In the genomic region with DNA sequence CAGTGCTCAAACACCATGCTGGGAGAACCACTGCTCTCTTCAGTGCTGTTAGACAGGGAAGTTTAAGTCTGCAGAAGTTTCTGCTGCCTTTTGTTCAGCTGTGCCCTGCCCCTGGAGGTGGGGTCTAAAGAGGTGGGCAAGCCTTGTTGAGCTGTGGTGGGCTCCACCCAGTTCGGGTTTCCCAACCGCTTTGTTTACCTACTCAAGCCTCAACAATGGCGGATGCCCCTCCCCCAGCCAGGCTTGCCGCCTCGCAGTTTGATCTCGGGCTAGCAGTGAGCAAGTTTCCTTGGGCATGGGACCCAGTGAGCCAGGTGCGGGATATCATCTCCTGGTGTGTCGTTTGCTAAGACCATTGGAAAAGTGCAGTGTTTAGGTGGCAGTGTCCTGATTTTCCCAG, we compare ENCODE assay signal across 22 cellular contexts.
DNase-seq lines count a peak whose midpoint lies in the region; ATAC-seq, FAIRE-seq and TF ChIP-seq lines count a peak whose summit lies in the region.
"Had no signal": no experiment of that assay in that cellular context is flagged by ENCODE, and none has a peak within 500 bp of the region (broad histone marks: within the 10 kb centered on the region; RNA-seq: fewer than 3 reads in every experiment).

No MANE protein-coding gene starts in this region.

- H3K4ac ChIP-seq in H9 (ENCODE audit: low read depth, low read length), result no peak overlapping the region
- H3K4ac ChIP-seq in H1 (replicated peaks; ENCODE audit: insufficient read length, low read depth, low read length), result no peak overlapping the region

- H4K8ac ChIP-seq in H9 (replicated peaks; ENCODE audit: insufficient read length, low read depth, low read length), result no peak overlapping the region
- H4K8ac ChIP-seq in H1 (ENCODE audit: extremely low read depth, insufficient read depth, low read length), result no peak overlapping the region

- no peak overlapping the region for H2BK120ac ChIP-seq in H9 (ENCODE audit: low read depth, low read length, poor library complexity, severe bottlenecking)
- no peak overlapping the region for H2BK120ac ChIP-seq in H1 (replicated peaks; ENCODE audit: low read depth, low read length)

- H3K9me3 ChIP-seq in H9 (ENCODE audit: control insufficient read depth, low read depth, low read length) (no peaks in the 10 kb centered on the region), H1 (ENCODE audit: insufficient read depth in 2 of 2, low read depth in 1 of 2, low read length in 1 of 2) (0 out of 4 replicates have a peak, but pooled peaks cover 0 to 3% of the 10 kb centered on the region in 2 experiments), upper lobe of right lung (no peaks in the 10 kb centered on the region)
- H3K9me3 ChIP-seq: BE2C, HAP-1 had no signal

- no peaks in the 10 kb centered on the region for H3K4me1 Mint-ChIP-seq in activated CD4-positive, alpha-beta T cell treated with anti-CD3 and anti-CD28 coated beads, Interleukin-2, amount 10 ng/mL, durations not matched to agents 24 days and 14 days
- peaks cover 20 to 21% of the 10 kb centered on the region in 2 experiments for H3K4me1 Mint-ChIP-seq in H9
- H3K4me1 Mint-ChIP-seq: CD14-positive monocyte had no signal

- DNase-seq in activated CD4-positive, alpha-beta T cell treated with anti-CD3 and anti-CD28 coated beads for 48 hours, result peak; percentile 1
- DNase-seq in activated CD4-positive, alpha-beta T cell treated with anti-CD3 and anti-CD28 coated beads, Interleukin-2, amount 10 ng/mL, durations not matched to agents 24 days and 14 days, result no peak
- DNase-seq in H9 (peak; percentile 66), H1 (ENCODE audit: low read depth in 1 of 2, low spot score in 2 of 2) (no peak), upper lobe of right lung (peak; percentile 40), HK-2 (ENCODE audit: unreplicated experiment) (no peak), NCI-H446 treated with DMSO at 0.1 percent for 48 hours (lab: John Stamatoyannopoulos, UW) (no peak)
- DNase-seq: ACHN; BE2C; CD8-positive, alpha-beta T cell; COR-L47; DMS153; DMS79 treated with DMSO at 0.1 percent for 48 hours; EL; GF-D8; GM23248 had no signal

- H3K36me3 ChIP-seq in H1 (ENCODE audit: control insufficient read depth in 2 of 4, insufficient read depth in 4 of 4, low read length in 3 of 4) (peaks cover 0 to 3% (median 0%) of the 10 kb centered on the region in 4 experiments; a peak in 2 of 8 replicates), upper lobe of right lung (no peaks in the 10 kb centered on the region)
- H3K36me3 ChIP-seq: BE2C, HAP-1 had no signal

- H3K4me2 ChIP-seq in H9 (ENCODE audit: insufficient read depth, insufficient read length, low read length) (no peak overlapping the region), H1 (ENCODE audit: insufficient read depth in 1 of 2, low read depth in 2 of 2, low read length in 2 of 2) (no peak overlapping the region)

- no peak for FAIRE-seq in H1 (lab: Jason Lieb, UNC)
- FAIRE-seq: D721Med, HTR-8/SVneo, K562 had no signal

- no peak overlapping the region for H4K5ac ChIP-seq in H9 (ENCODE audit: insufficient read length, low read depth, low read length)
- H4K5ac ChIP-seq in H1 (ENCODE audit: insufficient read length, low read depth, low read length), result no peak overlapping the region

- H3K27ac Mint-ChIP-seq in activated CD4-positive, alpha-beta T cell treated with anti-CD3 and anti-CD28 coated beads, Interleukin-2, amount 10 ng/mL, durations not matched to agents 24 days and 14 days, result no peak overlapping the region
- no peak overlapping the region for H3K27ac Mint-ChIP-seq in H9
- H3K27ac Mint-ChIP-seq: CD14-positive monocyte; CD8-positive, alpha-beta T cell had no signal

- H3K18ac ChIP-seq in H9 (ENCODE audit: insufficient read length, low read depth, low read length), result no peak overlapping the region
- H3K18ac ChIP-seq in H1 (ENCODE audit: extremely low read depth, low read length), result no peak overlapping the region

- POLR2A ChIA-PET in H1 (lab: Charles Lee; ENCODE audit: partially characterized antibody), result no interaction called here

- no peak overlapping the region for H3K9ac ChIP-seq in H9 (ENCODE audit: extremely low read depth, insufficient read length, low read length)
- no peak overlapping the region for H3K9ac ChIP-seq in H1 (replicated peaks in 1 of 4; ENCODE audit: extremely low read depth in 1 of 4, low read depth in 3 of 4, low read length in 3 of 4)
- H3K9ac ChIP-seq: GM23248 had no signal

- H2BK15ac ChIP-seq in H9 (ENCODE audit: low read depth, low read length) (no peak overlapping the region), H1 (ENCODE audit: low read length) (no peak overlapping the region)

- ATAC-seq in upper lobe of right lung (no peak), HG02759 (IDR thresholded peaks at IDR 0.05; ENCODE audit: unreplicated experiment) (no peak)
- ATAC-seq: CD8-positive, alpha-beta T cell; K562 had no signal

- WGBS in H9 (ENCODE audit: extremely low coverage, insufficient read length, low lambda C conversion rate), result no CpG with 5 or more reads among the region's 8 CpGs
- WGBS in H1 (ENCODE audit: extremely low coverage in 1 of 2, insufficient coverage in 1 of 2, insufficient read length in 1 of 2, insufficient replicate concordance in 2 of 2, low coverage in 1 of 2, low lambda C conversion rate in 2 of 2, missing lambda C conversion rate in 1 of 2), 2 experiments, result 84% methylated on average over 8 of the region's 8 CpGs; no CpG with 5 or more reads in 1 of the 2 experiments

- no peak overlapping the region for H2BK12ac ChIP-seq in H9 (ENCODE audit: insufficient read length, low read depth, low read length)
- no peak overlapping the region for H2BK12ac ChIP-seq in H1 (ENCODE audit: low read depth, low read length)

- H3K79me1 ChIP-seq in H9 (ENCODE audit: insufficient read depth, low read depth, low read length, poor library complexity, severe bottlenecking), result no peaks in the 10 kb centered on the region
- no peaks in the 10 kb centered on the region for H3K79me1 ChIP-seq in H1 (ENCODE audit: low read depth, low read length)

- intact Hi-C loops in activated CD4-positive, alpha-beta T cell treated with anti-CD3 and anti-CD28 coated beads, Interleukin-2, amount 10 ng/mL, durations not matched to agents 24 days and 14 days (cut with micrococcal nuclease), result no loop called here
- intact Hi-C loops in upper lobe of right lung (cut with DNase I), result no loop called here

- no peak overlapping the region for H3K4me3 ChIP-seq in H1 (ENCODE audit: extremely low read depth in 1 of 4, insufficient read depth in 2 of 4, low read depth in 3 of 4, low read length in 4 of 4)
- H3K4me3 ChIP-seq in upper lobe of right lung, result no peak overlapping the region
- H3K4me3 ChIP-seq: GM23248, HAP-1, K562 had no signal

- H3K14ac ChIP-seq in H9 (ENCODE audit: insufficient read depth, low read length) (no peak overlapping the region), H1 (ENCODE audit: insufficient read length) (no peak overlapping the region)

- TF ChIP-seq POLR2A in H1 (IDR thresholded peaks at IDR 0.05; ENCODE audit: control extremely low read depth in 1 of 2, low read depth in 2 of 2, low read length in 2 of 2), result no peak

- TF ChIP-seq CTCF in H9 (conservative IDR thresholded peaks at IDR 0.05), result no peak
- no peak for TF ChIP-seq CTCF in H1 (IDR thresholded peaks at IDR 0.05; ENCODE audit: control extremely low read depth in 1 of 3, insufficient read depth in 1 of 3, low read depth in 1 of 3, low read length in 3 of 3)
- TF ChIP-seq CTCF in upper lobe of right lung (IDR thresholded peaks at IDR 0.05), result no peak

- H4K20me1 ChIP-seq in H9 (ENCODE audit: control insufficient read depth, insufficient read depth, insufficient read length) (no peaks in the 10 kb centered on the region), H1 (replicated peaks in 1 of 2; ENCODE audit: control insufficient read depth in 1 of 2, insufficient read depth in 2 of 2, low read length in 2 of 2) (no peaks in the 10 kb centered on the region)

- no peak overlapping the region for H3K4me3 Mint-ChIP-seq in activated CD4-positive, alpha-beta T cell treated with anti-CD3 and anti-CD28 coated beads, Interleukin-2, amount 10 ng/mL, durations not matched to agents 24 days and 14 days
- H3K4me3 Mint-ChIP-seq in H9, result no peak overlapping the region
- H3K4me3 Mint-ChIP-seq: CD14-positive monocyte; CD8-positive, alpha-beta T cell had no signal

- H3K4me1 ChIP-seq in H9 (ENCODE audit: insufficient read depth, low read length), result no peaks in the 10 kb centered on the region
- peaks cover 0 to 11% (median 2%) of the 10 kb centered on the region in 4 experiments; a peak in 4 of 7 replicates for H3K4me1 ChIP-seq in H1 (replicated peaks in 1 of 4; ENCODE audit: control insufficient read depth in 3 of 4, insufficient read depth in 4 of 4, low read length in 3 of 4)
- no peaks in the 10 kb centered on the region for H3K4me1 ChIP-seq in upper lobe of right lung
- H3K4me1 ChIP-seq: BE2C, HAP-1 had no signal

- H2AFZ ChIP-seq in H9 (ENCODE audit: low read length) (no peak overlapping the region), H1 (ENCODE audit: low read length) (no peak overlapping the region)
- H2AFZ ChIP-seq: GM23248 had no signal

- CTCF ChIA-PET in H1 (lab: Charles Lee; ENCODE audit: partially characterized antibody), result no interaction called here

- no peak overlapping the region for H3K23ac ChIP-seq in H9 (ENCODE audit: insufficient read length, low read depth, low read length)
- H3K23ac ChIP-seq in H1 (ENCODE audit: insufficient read length), result no peak overlapping the region

- H2AK5ac ChIP-seq in H9 (ENCODE audit: insufficient read length, low read length) (no peak overlapping the region), H1 (ENCODE audit: low read depth, low read length) (no peak overlapping the region)

- H3K56ac ChIP-seq in H9 (ENCODE audit: insufficient read length, low read depth, low read length) (no peak overlapping the region), H1 (replicated peaks; ENCODE audit: insufficient read length, low read depth, low read length) (no peak overlapping the region)

- TF ChIP-seq RAD21 in H1 (IDR thresholded peaks at IDR 0.05 in 1 of 2, conservative IDR thresholded peaks at IDR 0.05 in 1 of 2; ENCODE audit: low read depth in 2 of 2, low read length in 2 of 2), result no peak

- H3K27me3 ChIP-seq in H9 (ENCODE audit: insufficient read depth, low read length) (no peaks in the 10 kb centered on the region), H1 (replicated peaks in 1 of 4; ENCODE audit: control insufficient read depth in 3 of 4, extremely low read depth in 1 of 4, insufficient read depth in 3 of 4, low read length in 3 of 4) (peaks cover 0 to 1% (median 0%) of the 10 kb centered on the region in 4 experiments; a peak in 1 of 7 replicates), upper lobe of right lung (no peaks in the 10 kb centered on the region)
- H3K27me3 ChIP-seq: BE2C had no signal

- peaks cover 10% of the 10 kb centered on the region for H3K9me3 Mint-ChIP-seq in activated CD4-positive, alpha-beta T cell treated with anti-CD3 and anti-CD28 coated beads, Interleukin-2, amount 10 ng/mL, durations not matched to agents 24 days and 14 days
- H3K9me3 Mint-ChIP-seq in H9, result peaks cover 5 to 6% of the 10 kb centered on the region in 2 experiments
- H3K9me3 Mint-ChIP-seq: CD8-positive, alpha-beta T cell had no signal

- H3K27ac ChIP-seq in H9 (ENCODE audit: insufficient read length, low read depth, low read length), result no peak overlapping the region
- H3K27ac ChIP-seq in H1 (ENCODE audit: low read depth, low read length), result no peak overlapping the region
- no peak overlapping the region for H3K27ac ChIP-seq in upper lobe of right lung
- H3K27ac ChIP-seq: GM23248 had no signal

- H3K27me3 Mint-ChIP-seq in activated CD4-positive, alpha-beta T cell treated with anti-CD3 and anti-CD28 coated beads, Interleukin-2, amount 10 ng/mL, durations not matched to agents 24 days and 14 days, result no peaks in the 10 kb centered on the region
- no peaks in the 10 kb centered on the region; the same call in 1 of the 2 replicates for H3K27me3 Mint-ChIP-seq in H9 (ENCODE audit: low read depth)

- no peak overlapping the region for H4K91ac ChIP-seq in H9 (ENCODE audit: insufficient read length, low read depth, low read length)
- H4K91ac ChIP-seq in H1 (replicated peaks; ENCODE audit: insufficient read length, low read length), result no peak overlapping the region

- H3K23me2 ChIP-seq in H9 (ENCODE audit: insufficient read length, low read depth, low read length, poor library complexity, severe bottlenecking) (no peaks in the 10 kb centered on the region), H1 (ENCODE audit: low read depth, low read length) (no peaks in the 10 kb centered on the region)

- H2BK20ac ChIP-seq in H9 (ENCODE audit: low read depth, low read length, poor library complexity, severe bottlenecking) (no peak overlapping the region), H1 (ENCODE audit: low read length) (no peak overlapping the region)

- TF ChIP-seq EP300 in H1 (IDR thresholded peaks at IDR 0.05; ENCODE audit: borderline replicate concordance in 1 of 2, low read depth in 2 of 2, low read length in 2 of 2), result no peak

- H3T11ph ChIP-seq in H9 (ENCODE audit: low read length), result no peak overlapping the region

- no peak overlapping the region for H2BK5ac ChIP-seq in H9 (ENCODE audit: insufficient read length, low read length)
- no peak overlapping the region for H2BK5ac ChIP-seq in H1 (ENCODE audit: low read depth, low read length)

- no peaks in the 10 kb centered on the region for H3K79me2 ChIP-seq in H9 (ENCODE audit: insufficient read depth, low read length)
- no peaks in the 10 kb centered on the region for H3K79me2 ChIP-seq in H1 (ENCODE audit: control insufficient read depth in 1 of 2, insufficient read depth in 2 of 2, low read length in 2 of 2)

- no peaks in the 10 kb centered on the region for H3K36me3 Mint-ChIP-seq in activated CD4-positive, alpha-beta T cell treated with anti-CD3 and anti-CD28 coated beads, Interleukin-2, amount 10 ng/mL, durations not matched to agents 24 days and 14 days (ENCODE audit: low read depth)
- peaks cover 0 to 21% (median 2%) of the 10 kb centered on the region in 3 experiments; a peak in 4 of 7 replicates for H3K36me3 Mint-ChIP-seq in H9 (ENCODE audit: insufficient read depth in 1 of 3, low read depth in 3 of 3)
- H3K36me3 Mint-ChIP-seq: CD14-positive monocyte; CD8-positive, alpha-beta T cell had no signal

Comparison
In these comparisons a context has a peak if more than half of its experiments do, and no peak if none do; other contexts are left out.
1. DNase-seq: peak in activated CD4-positive, alpha-beta T cell treated with anti-CD3 and anti-CD28 coated beads for 48 hours (single experiment), H9 (single experiment) and upper lobe of right lung (single experiment); none in activated CD4-positive, alpha-beta T cell treated with anti-CD3 and anti-CD28 coated beads, Interleukin-2, amount 10 ng/mL, durations not matched to agents 24 days and 14 days (single experiment), H1 (0 of 2), HK-2 (single experiment) and NCI-H446 treated with DMSO at 0.1 percent for 48 hours (single experiment).